In genomic region chr11:128720522-128720985, GRCh38 we compare ENCODE assay signal across 8 cellular contexts. TPM values are rescaled to one million over a fixed set of nuclear protein-coding genes. Genes with fewer than 3 reads are reported as not detected.
DNase-seq lines count a peak whose midpoint lies in the region; ATAC-seq and TF ChIP-seq lines count a peak whose summit lies in the region.

No MANE protein-coding gene starts in this region.

- peak overlapping the region; percentile 90 for H3K27ac Mint-ChIP-seq in CD4-positive, alpha-beta T cell
- peak overlapping the region; percentile 95 for H3K27ac Mint-ChIP-seq in memory B cell

- no peaks in the 10 kb centered on the region for H3K27me3 ChIP-seq in CD4-positive, alpha-beta T cell (ENCODE audit: control insufficient read depth, insufficient read depth, low read length)

- intact Hi-C loops in CD4-positive, alpha-beta T cell (cut with DNase I, micrococcal nuclease): loop anchor here (10.0 kb wide), 3 partner anchors 196 to 246 kb away; no protein-coding TSS in a partner anchor

- peak; percentile 46 for ATAC-seq in CD4-positive, alpha-beta T cell (ENCODE audit: poor library complexity)
- ATAC-seq in GM19395 (IDR thresholded peaks at IDR 0.05; ENCODE audit: unreplicated experiment): peak; percentile 70
- ATAC-seq in HG03432 (IDR thresholded peaks at IDR 0.05; ENCODE audit: unreplicated experiment): peak; percentile 60
- ATAC-seq in memory B cell (ENCODE audit: low read depth): peak; percentile 56
- ATAC-seq in SK-N-SH treated with all-trans-retinoic acid at 6 μM for 48 hours: no peak

- H3K27me3 Mint-ChIP-seq in CD4-positive, alpha-beta T cell: peaks cover 3% of the 10 kb centered on the region
- H3K27me3 Mint-ChIP-seq in memory B cell: no peaks in the 10 kb centered on the region

- DNase-seq in CD4-positive, alpha-beta T cell: peak in 5 of 10 experiments; percentile 20 to 33 (median 31)
- peak; percentile 38 for DNase-seq in activated CD8-positive, alpha-beta memory T cell treated with anti-CD3 and anti-CD28 coated beads, Interleukin-2, amount 50 U/mL, for 4 hours
- DNase-seq in memory B cell (ENCODE audit: low spot score in 2 of 2) (no peak), AG08396 (ENCODE audit: low spot score) (no peak), NCI-H2107 treated with DMSO at 0.1 percent for 48 hours (lab: John Stamatoyannopoulos, UW; ENCODE audit: unreplicated experiment) (no peak)

- H3K4me1 Mint-ChIP-seq in CD4-positive, alpha-beta T cell (ENCODE audit: low read depth): peaks cover 99% of the 10 kb centered on the region
- H3K4me1 Mint-ChIP-seq in memory B cell: peaks cover 86% of the 10 kb centered on the region

- no peaks in the 10 kb centered on the region for H3K9me3 ChIP-seq in CD4-positive, alpha-beta T cell (ENCODE audit: control insufficient read depth, low read length)

- no peaks in the 10 kb centered on the region for H3K9me3 Mint-ChIP-seq in CD4-positive, alpha-beta T cell
- H3K9me3 Mint-ChIP-seq in memory B cell: no peaks in the 10 kb centered on the region

- H3K4me3 Mint-ChIP-seq in CD4-positive, alpha-beta T cell: peak overlapping the region; percentile 87
- H3K4me3 Mint-ChIP-seq in memory B cell: peak overlapping the region; percentile 91

- no peak for TF ChIP-seq CTCF in CD4-positive, alpha-beta T cell (IDR thresholded peaks at IDR 0.05)

- peaks cover 22% of the 10 kb centered on the region for H3K36me3 Mint-ChIP-seq in CD4-positive, alpha-beta T cell (ENCODE audit: low read depth)
- H3K36me3 Mint-ChIP-seq in memory B cell: peaks cover 13% of the 10 kb centered on the region

- H3K27ac ChIP-seq in CD4-positive, alpha-beta T cell (ENCODE audit: low read depth, low read length): peak overlapping the region; percentile 84

- CTCF ChIA-PET in CD4-positive, alpha-beta T cell (lab: Charles Lee): interaction anchor here (0.8 kb wide), 1 partner anchor 16 kb away, joined by 3 read pairs; no protein-coding TSS in a partner anchor

- POLR2A ChIA-PET in CD4-positive, alpha-beta T cell (lab: Charles Lee): interaction anchor here (0.9 to 2.9 kb wide), 7 partner anchors 8 to 36 kb away, joined by 3 to 12 read pairs (median 4); partner anchors contain the start of gene FLI1

TF ChIP-seq in SK-N-SH treated with all-trans-retinoic acid at 6 μM for 48 hours, 23 proteins besides CTCF, POLR2A, EP300 and RAD21:
- TF ChIP-seq ARNTL (CRISPR knock-in tag; IDR thresholded peaks at IDR 0.05; ENCODE audit: borderline replicate concordance, low read depth) (no peak), ISL1 (CRISPR knock-in tag; IDR thresholded peaks at IDR 0.05) (no peak), PPARA (CRISPR knock-in tag; IDR thresholded peaks at IDR 0.05; ENCODE audit: borderline replicate concordance) (no peak), ZC3H10 (CRISPR knock-in tag; IDR thresholded peaks at IDR 0.05) (no peak), BACH2 (CRISPR knock-in tag; IDR thresholded peaks at IDR 0.05; ENCODE audit: borderline replicate concordance) (no peak), CSDC2 (CRISPR knock-in tag; IDR thresholded peaks at IDR 0.05) (no peak), RARB (CRISPR knock-in tag; IDR thresholded peaks at IDR 0.05) (no peak), ZNF70 (CRISPR knock-in tag; IDR thresholded peaks at IDR 0.05) (no peak), OSR1 (CRISPR knock-in tag; IDR thresholded peaks at IDR 0.05) (no peak), TCF4 (CRISPR knock-in tag; IDR thresholded peaks at IDR 0.05; ENCODE audit: borderline replicate concordance) (no peak)
- TF ChIP-seq, protein P1, sequence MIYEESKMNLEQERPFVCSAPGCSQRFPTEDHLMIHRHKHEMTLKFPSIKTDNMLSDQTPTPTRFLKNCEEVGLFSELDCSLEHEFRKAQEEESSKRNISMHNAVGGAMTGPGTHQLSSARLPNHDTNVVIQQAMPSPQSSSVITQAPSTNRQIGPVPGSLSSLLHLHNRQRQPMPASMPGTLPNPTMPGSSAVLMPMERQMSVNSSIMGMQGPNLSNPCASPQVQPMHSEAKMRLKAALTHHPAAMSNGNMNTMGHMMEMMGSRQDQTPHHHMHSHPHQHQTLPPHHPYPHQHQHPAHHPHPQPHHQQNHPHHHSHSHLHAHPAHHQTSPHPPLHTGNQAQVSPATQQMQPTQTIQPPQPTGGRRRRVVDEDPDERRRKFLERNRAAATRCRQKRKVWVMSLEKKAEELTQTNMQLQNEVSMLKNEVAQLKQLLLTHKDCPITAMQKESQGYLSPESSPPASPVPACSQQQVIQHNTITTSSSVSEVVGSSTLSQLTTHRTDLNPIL (CRISPR knock-in tag; IDR thresholded peaks at IDR 0.05; ENCODE audit: low read depth): no peak

RNA-seq across cellular contexts. Expression of gene FLI1, which starts 26.7 kb away (rescaled TPM):
- 10 to 100 TPM; 56.6 to 60.4 TPM for total RNA-seq in CD4-positive, alpha-beta T cell
